1 cellular context compared by ENCODE assay signal in genomic region chr2:119253760-119254600, GRCh38.
TF ChIP-seq lines count a peak whose summit lies in the region.

No MANE protein-coding gene starts in this region.

TF ChIP-seq in IMR-90, 13 proteins besides CTCF, POLR2A, EP300 and RAD21:
- TF ChIP-seq MAFK (IDR thresholded peaks at IDR 0.05; ENCODE audit: low read depth, low read length) (no peak), RCOR1 (IDR thresholded peaks at IDR 0.05; ENCODE audit: insufficient replicate concordance, low read length) (no peak), CHD1 (IDR thresholded peaks at IDR 0.05; ENCODE audit: low read depth, low read length) (no peak), BHLHE40 (IDR thresholded peaks at IDR 0.05; ENCODE audit: low read depth, low read length) (no peak)
